In genomic region chr1:38718031-38718430, GRCh38 we compare ENCODE assay signal across 22 cellular contexts.
A peak's percentile ranks its signal among the peaks of the same experiment; 100 is the strongest.
DNase-seq lines count a peak whose midpoint lies in the region; ATAC-seq and TF ChIP-seq lines count a peak whose summit lies in the region.
"Had no signal": no experiment of that assay in that cellular context is flagged by ENCODE, and none has a peak within 500 bp of the region (broad histone marks: within the 10 kb centered on the region; RNA-seq: fewer than 3 reads in every experiment).

No MANE protein-coding gene starts in this region.

- H3K36me3 Mint-ChIP-seq in endodermal cell (ENCODE audit: low read depth): no peaks in the 10 kb centered on the region
- no peaks in the 10 kb centered on the region for H3K36me3 Mint-ChIP-seq in activated CD4-positive, alpha-beta T cell treated with anti-CD3 and anti-CD28 coated beads for 36 hours (ENCODE audit: low read depth)
- H3K36me3 Mint-ChIP-seq: CD8-positive, alpha-beta T cell had no signal

- H3K36me3 ChIP-seq in endodermal cell (ENCODE audit: control insufficient read depth, insufficient read depth, low read length): no peaks in the 10 kb centered on the region
- H3K36me3 ChIP-seq: BLaER1 treated with 17β-estradiol and CSF1 and Interleukin-3, amounts not matched to agents 10 nM and 100 nM had no signal

- H3K27me3 ChIP-seq in endodermal cell (ENCODE audit: control insufficient read depth, insufficient read depth, low read length, poor library complexity, severe bottlenecking): no peaks in the 10 kb centered on the region
- H3K27me3 ChIP-seq: BLaER1 treated with 17β-estradiol and CSF1 and Interleukin-3, amounts not matched to agents 10 nM and 100 nM had no signal

- no peak overlapping the region for H3K27ac Mint-ChIP-seq in endodermal cell
- H3K27ac Mint-ChIP-seq in activated CD4-positive, alpha-beta T cell treated with anti-CD3 and anti-CD28 coated beads for 36 hours: no peak overlapping the region
- H3K27ac Mint-ChIP-seq: B cell; CD4-positive, alpha-beta T cell; CD8-positive, alpha-beta T cell had no signal

- WGBS in endodermal cell (ENCODE audit: insufficient coverage in 1 of 2, insufficient read length in 1 of 2), 2 experiments: 92 to 100% methylated on average over 5 to 8 of the region's 8 CpGs

- H3K4me3 Mint-ChIP-seq in endodermal cell: no peak overlapping the region
- no peak overlapping the region for H3K4me3 Mint-ChIP-seq in activated CD4-positive, alpha-beta T cell treated with anti-CD3 and anti-CD28 coated beads for 36 hours
- H3K4me3 Mint-ChIP-seq: B cell; CD4-positive, alpha-beta T cell; CD8-positive, alpha-beta T cell had no signal

- intact Hi-C loops in activated CD4-positive, alpha-beta T cell treated with anti-CD3 and anti-CD28 coated beads for 36 hours (cut with DNase I, micrococcal nuclease): no loop called here

- H3K9ac ChIP-seq in endodermal cell (ENCODE audit: extremely low read depth, low read length, poor library complexity, severe bottlenecking): no peak overlapping the region
- H3K9ac ChIP-seq: BLaER1 treated with 17β-estradiol and CSF1 and Interleukin-3, amounts not matched to agents 10 nM and 100 nM had no signal

- no peaks in the 10 kb centered on the region for H3K9me3 ChIP-seq in endodermal cell (ENCODE audit: control insufficient read depth, low read length)
- H3K9me3 ChIP-seq: A549, Caco-2 had no signal

- no peak overlapping the region for H3K27ac ChIP-seq in endodermal cell (ENCODE audit: low read depth, low read length)
- H3K27ac ChIP-seq: A549; BLaER1 treated with 17β-estradiol and CSF1 and Interleukin-3, amounts not matched to agents 10 nM and 100 nM; C4-2B had no signal

- H3K4me3 ChIP-seq in endodermal cell (ENCODE audit: low read length): no peak overlapping the region
- H3K4me3 ChIP-seq: A549; BLaER1 treated with 17β-estradiol and CSF1 and Interleukin-3, amounts not matched to agents 10 nM and 100 nM; GM12878 had no signal

- DNase-seq in endodermal cell: peak; percentile 20
- DNase-seq in inferior parietal cortex (ENCODE audit: extremely low spot score): peak; percentile 4
- DNase-seq in superior temporal gyrus (ENCODE audit: extremely low spot score): peak; percentile 10
- DNase-seq in D341Med (ENCODE audit: low spot score): no peak
- DNase-seq in activated CD4-positive, alpha-beta T cell treated with anti-CD3 and anti-CD28 coated beads for 36 hours: no peak
- DNase-seq: AML-193; Caco-2; Calu3; CD4-positive, alpha-beta T cell; CD8-positive, alpha-beta T cell; DMS 273 treated with DMSO at 0.1 percent for 48 hours; DMS153; DMS53; DMS79; DND-41; EL; GDM1 had no signal

- peaks cover 6% of the 10 kb centered on the region for H3K4me1 Mint-ChIP-seq in endodermal cell
- no peaks in the 10 kb centered on the region for H3K4me1 Mint-ChIP-seq in activated CD4-positive, alpha-beta T cell treated with anti-CD3 and anti-CD28 coated beads for 36 hours
- H3K4me1 Mint-ChIP-seq: B cell had no signal

- no peak for ATAC-seq in activated CD4-positive, alpha-beta T cell treated with anti-CD3 and anti-CD28 coated beads for 36 hours
- ATAC-seq: A549; CD8-positive, alpha-beta T cell; GM12878 had no signal

- no peak for TF ChIP-seq CTCF in endodermal cell (conservative IDR thresholded peaks at IDR 0.05)

- H3K27me3 Mint-ChIP-seq in endodermal cell (ENCODE audit: insufficient read depth): peaks cover 33% of the 10 kb centered on the region
- H3K27me3 Mint-ChIP-seq in activated CD4-positive, alpha-beta T cell treated with anti-CD3 and anti-CD28 coated beads for 36 hours: peaks cover 3% of the 10 kb centered on the region

- CTCF ChIA-PET in activated CD4-positive, alpha-beta T cell treated with anti-CD3 and anti-CD28 coated beads for 36 hours (lab: Charles Lee): no interaction called here

- no peaks in the 10 kb centered on the region for H3K9me3 Mint-ChIP-seq in endodermal cell
- no peaks in the 10 kb centered on the region for H3K9me3 Mint-ChIP-seq in activated CD4-positive, alpha-beta T cell treated with anti-CD3 and anti-CD28 coated beads for 36 hours (ENCODE audit: low read depth)
- H3K9me3 Mint-ChIP-seq: CD8-positive, alpha-beta T cell had no signal

- POLR2A ChIA-PET in activated CD4-positive, alpha-beta T cell treated with anti-CD3 and anti-CD28 coated beads for 36 hours (lab: Charles Lee): no interaction called here

- H3K4me1 ChIP-seq in endodermal cell (ENCODE audit: control insufficient read depth, insufficient read depth, low read length): peaks cover 4% of the 10 kb centered on the region
- H3K4me1 ChIP-seq: A549; BLaER1 treated with 17β-estradiol and CSF1 and Interleukin-3, amounts not matched to agents 10 nM and 100 nM; Caco-2 had no signal

Comparison
In these comparisons a context has a peak if more than half of its experiments do, and no peak if none do; other contexts are left out.
1. DNase-seq: peak in endodermal cell (single experiment), inferior parietal cortex (single experiment) and superior temporal gyrus (single experiment); none in D341Med (single experiment) and activated CD4-positive, alpha-beta T cell treated with anti-CD3 and anti-CD28 coated beads for 36 hours (single experiment).